1 cellular context compared by ENCODE assay signal in the genomic region with DNA sequence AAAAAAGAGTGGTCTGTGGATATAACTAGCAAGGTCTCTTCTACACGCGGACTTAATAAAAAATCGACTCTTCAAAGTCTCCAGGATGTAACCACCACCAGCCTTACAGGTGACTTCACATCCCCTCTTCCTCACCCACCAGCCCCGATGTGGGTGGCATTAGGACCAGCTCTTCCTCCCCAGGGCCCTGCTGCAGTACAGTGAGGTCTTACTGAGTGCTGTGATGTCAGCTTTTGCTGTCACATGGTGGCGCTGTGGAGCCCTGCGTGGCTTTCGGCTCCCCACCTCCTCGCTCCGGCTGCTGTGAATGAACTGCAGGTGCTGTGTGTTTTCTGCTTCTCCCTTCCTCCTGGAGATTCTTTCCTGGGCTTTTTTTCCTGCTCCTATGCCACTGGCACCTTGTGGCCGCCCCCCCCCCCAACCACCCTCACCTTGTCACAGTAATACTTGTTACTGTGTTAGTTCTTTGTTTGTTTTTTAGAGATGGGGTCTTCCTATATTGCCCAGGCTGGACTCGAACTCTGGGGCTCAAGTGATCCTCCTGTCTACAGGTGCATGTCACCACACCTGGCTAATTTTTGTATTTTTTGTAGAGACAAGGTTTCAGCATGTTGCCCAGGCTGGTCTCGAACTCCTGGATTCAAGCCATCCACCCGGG.
TF ChIP-seq lines count a peak whose summit lies in the region.

No MANE protein-coding gene starts in this region.

TF ChIP-seq in GM23338, 12 proteins besides CTCF, POLR2A, EP300 and RAD21 (continued from another document):
- TF ChIP-seq, protein P1, sequence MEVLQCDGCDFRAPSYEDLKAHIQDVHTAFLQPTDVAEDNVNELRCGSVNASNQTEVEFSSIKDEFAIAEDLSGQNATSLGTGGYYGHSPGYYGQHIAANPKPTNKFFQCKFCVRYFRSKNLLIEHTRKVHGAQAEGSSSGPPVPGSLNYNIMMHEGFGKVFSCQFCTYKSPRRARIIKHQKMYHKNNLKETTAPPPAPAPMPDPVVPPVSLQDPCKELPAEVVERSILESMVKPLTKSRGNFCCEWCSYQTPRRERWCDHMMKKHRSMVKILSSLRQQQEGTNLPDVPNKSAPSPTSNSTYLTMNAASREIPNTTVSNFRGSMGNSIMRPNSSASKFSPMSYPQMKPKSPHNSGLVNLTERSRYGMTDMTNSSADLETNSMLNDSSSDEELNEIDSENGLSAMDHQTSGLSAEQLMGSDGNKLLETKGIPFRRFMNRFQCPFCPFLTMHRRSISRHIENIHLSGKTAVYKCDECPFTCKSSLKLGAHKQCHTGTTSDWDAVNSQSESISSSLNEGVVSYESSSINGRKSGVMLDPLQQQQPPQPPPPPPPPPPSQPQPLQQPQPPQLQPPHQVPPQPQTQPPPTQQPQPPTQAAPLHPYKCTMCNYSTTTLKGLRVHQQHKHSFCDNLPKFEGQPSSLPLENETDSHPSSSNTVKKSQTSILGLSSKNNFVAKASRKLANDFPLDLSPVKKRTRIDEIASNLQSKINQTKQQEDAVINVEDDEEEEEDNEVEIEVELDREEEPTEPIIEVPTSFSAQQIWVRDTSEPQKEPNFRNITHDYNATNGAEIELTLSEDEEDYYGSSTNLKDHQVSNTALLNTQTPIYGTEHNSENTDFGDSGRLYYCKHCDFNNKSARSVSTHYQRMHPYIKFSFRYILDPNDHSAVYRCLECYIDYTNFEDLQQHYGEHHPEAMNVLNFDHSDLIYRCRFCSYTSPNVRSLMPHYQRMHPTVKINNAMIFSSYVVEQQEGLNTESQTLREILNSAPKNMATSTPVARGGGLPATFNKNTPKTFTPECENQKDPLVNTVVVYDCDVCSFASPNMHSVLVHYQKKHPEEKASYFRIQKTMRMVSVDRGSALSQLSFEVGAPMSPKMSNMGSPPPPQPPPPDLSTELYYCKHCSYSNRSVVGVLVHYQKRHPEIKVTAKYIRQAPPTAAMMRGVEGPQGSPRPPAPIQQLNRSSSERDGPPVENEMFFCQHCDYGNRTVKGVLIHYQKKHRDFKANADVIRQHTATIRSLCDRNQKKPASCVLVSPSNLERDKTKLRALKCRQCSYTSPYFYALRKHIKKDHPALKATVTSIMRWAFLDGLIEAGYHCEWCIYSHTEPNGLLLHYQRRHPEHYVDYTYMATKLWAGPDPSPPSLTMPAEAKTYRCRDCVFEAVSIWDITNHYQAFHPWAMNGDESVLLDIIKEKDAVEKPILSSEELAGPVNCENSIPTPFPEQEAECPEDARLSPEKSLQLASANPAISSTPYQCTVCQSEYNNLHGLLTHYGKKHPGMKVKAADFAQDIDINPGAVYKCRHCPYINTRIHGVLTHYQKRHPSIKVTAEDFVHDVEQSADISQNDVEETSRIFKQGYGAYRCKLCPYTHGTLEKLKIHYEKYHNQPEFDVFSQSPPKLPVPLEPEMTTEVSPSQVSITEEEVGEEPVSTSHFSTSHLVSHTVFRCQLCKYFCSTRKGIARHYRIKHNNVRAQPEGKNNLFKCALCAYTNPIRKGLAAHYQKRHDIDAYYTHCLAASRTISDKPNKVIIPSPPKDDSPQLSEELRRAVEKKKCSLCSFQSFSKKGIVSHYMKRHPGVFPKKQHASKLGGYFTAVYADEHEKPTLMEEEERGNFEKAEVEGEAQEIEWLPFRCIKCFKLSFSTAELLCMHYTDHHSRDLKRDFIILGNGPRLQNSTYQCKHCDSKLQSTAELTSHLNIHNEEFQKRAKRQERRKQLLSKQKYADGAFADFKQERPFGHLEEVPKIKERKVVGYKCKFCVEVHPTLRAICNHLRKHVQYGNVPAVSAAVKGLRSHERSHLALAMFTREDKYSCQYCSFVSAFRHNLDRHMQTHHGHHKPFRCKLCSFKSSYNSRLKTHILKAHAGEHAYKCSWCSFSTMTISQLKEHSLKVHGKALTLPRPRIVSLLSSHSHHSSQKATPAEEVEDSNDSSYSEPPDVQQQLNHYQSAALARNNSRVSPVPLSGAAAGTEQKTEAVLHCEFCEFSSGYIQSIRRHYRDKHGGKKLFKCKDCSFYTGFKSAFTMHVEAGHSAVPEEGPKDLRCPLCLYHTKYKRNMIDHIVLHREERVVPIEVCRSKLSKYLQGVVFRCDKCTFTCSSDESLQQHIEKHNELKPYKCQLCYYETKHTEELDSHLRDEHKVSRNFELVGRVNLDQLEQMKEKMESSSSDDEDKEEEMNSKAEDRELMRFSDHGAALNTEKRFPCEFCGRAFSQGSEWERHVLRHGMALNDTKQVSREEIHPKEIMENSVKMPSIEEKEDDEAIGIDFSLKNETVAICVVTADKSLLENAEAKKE (CRISPR knock-in tag; IDR thresholded peaks at IDR 0.05) = 0 out of 2 replicates have a peak, but pooled peaks have one; percentile 8
- TF ChIP-seq CREB1 (CRISPR knock-in tag; IDR thresholded peaks at IDR 0.05; ENCODE audit: low read depth) = peak; percentile 74
- no peak for TF ChIP-seq POLR2AphosphoS5 (IDR thresholded peaks at IDR 0.05; ENCODE audit: low read depth)
- no peak for TF ChIP-seq ZNF114 (CRISPR knock-in tag; IDR thresholded peaks at IDR 0.05)
- TF ChIP-seq STAT1 (IDR thresholded peaks at IDR 0.05; ENCODE audit: unreplicated experiment) = no peak
